Comparison of ENCODE assay signal across 8 cellular contexts in the genomic region with DNA sequence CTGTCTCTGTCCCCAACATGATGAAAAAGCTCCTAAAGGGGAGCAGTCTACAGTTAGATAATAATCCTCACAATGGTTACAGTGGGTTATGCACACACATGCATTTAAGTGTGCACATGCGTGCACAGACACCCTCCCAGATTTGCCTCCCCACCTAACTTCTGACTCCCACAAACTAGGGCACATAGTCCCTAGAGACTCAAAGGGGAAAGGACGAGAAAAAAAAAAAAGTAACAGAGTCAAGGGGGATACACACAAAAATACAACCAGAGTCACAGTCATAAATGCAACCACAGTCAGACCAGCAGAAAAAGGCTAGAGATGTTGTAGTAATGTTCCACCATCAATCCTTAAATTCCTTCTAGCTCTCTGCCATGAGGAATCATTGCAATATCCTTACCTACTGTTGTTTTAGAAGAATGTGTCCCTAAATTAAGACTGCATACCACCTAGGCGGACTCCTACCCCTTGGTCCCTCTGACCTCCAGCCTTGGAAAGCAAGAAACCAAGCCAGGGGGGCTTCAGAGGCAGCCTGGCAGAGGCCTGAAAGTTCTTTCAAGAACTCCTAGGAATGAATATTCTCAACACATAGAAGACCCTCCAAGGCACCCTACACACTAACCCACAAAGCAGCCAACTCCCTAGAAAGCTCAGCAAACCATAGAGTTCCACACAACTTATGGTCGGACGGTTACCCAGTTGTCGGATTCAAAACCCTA. TPM values are rescaled to one million over a fixed set of nuclear protein-coding genes. Genes with fewer than 3 reads are reported as not detected.
DNase-seq lines count a peak whose midpoint lies in the region; ATAC-seq, FAIRE-seq and TF ChIP-seq lines count a peak whose summit lies in the region.

No MANE protein-coding gene starts in this region.

- H3K9ac ChIP-seq in OCI-LY3 (ENCODE audit: low read length), result peak overlapping the region; percentile 96

- peak overlapping the region; percentile 97 for H3K27ac Mint-ChIP-seq in endothelial cell (ENCODE audit: unreplicated experiment)

- H3K36me3 ChIP-seq in OCI-LY3 (replicated peaks; ENCODE audit: low read depth, low read length), result peaks cover 66% of the 10 kb centered on the region
- peaks cover 39% of the 10 kb centered on the region for H3K36me3 ChIP-seq in neuron (ENCODE audit: insufficient read depth, low read length)

- H3K9me3 ChIP-seq in OCI-LY3 (ENCODE audit: insufficient read depth, low read length), result no peaks in the 10 kb centered on the region
- no peaks in the 10 kb centered on the region for H3K9me3 ChIP-seq in neuron (ENCODE audit: low read length)

- TF ChIP-seq CTCF in C4-2B (conservative IDR thresholded peaks at IDR 0.05) (no peak), OCI-LY3 (IDR thresholded peaks at IDR 0.05; ENCODE audit: low read depth, low read length) (no peak), endothelial cell (IDR thresholded peaks at IDR 0.05; ENCODE audit: unreplicated experiment) (no peak)

- peaks cover 42% of the 10 kb centered on the region for H3K4me1 ChIP-seq in OCI-LY3 (ENCODE audit: low read length)
- H3K4me1 ChIP-seq in neuron (ENCODE audit: insufficient read depth, low read length), result peaks cover 29% of the 10 kb centered on the region

- H3K27ac ChIP-seq in C4-2B (peak overlapping the region; percentile 83), OCI-LY3 (ENCODE audit: low read length) (peak overlapping the region; percentile 91)

- H3K27me3 Mint-ChIP-seq in endothelial cell (ENCODE audit: unreplicated experiment), result peaks cover 17% of the 10 kb centered on the region

- no peaks in the 10 kb centered on the region for H3K9me3 Mint-ChIP-seq in endothelial cell (ENCODE audit: unreplicated experiment)

- H2AFZ ChIP-seq in OCI-LY3 (ENCODE audit: low read depth, low read length) (no peak overlapping the region), neuron (ENCODE audit: low read depth, low read length) (no peak overlapping the region)

- ATAC-seq in HG03159 (IDR thresholded peaks at IDR 0.05; ENCODE audit: unreplicated experiment) (no peak), GM18909 (IDR thresholded peaks at IDR 0.05; ENCODE audit: poor library complexity, unreplicated experiment) (no peak)

- DNase-seq in endothelial cell (ENCODE audit: low spot score), result no peak
- DNase-seq in NCI-H748 (lab: John Stamatoyannopoulos, UW; ENCODE audit: unreplicated experiment), result no peak
- no peak for DNase-seq in GM19239 (ENCODE audit: insufficient read length, low spot score)

- no peak for FAIRE-seq in GM19239 (lab: Jason Lieb, UNC)

- H3K79me2 ChIP-seq in OCI-LY3 (ENCODE audit: low read length), result peaks cover 78% of the 10 kb centered on the region

- H3K4me2 ChIP-seq in OCI-LY3 (ENCODE audit: low read length), result peak overlapping the region; percentile 94

- peak overlapping the region; percentile 100 for H3K4me3 Mint-ChIP-seq in endothelial cell (ENCODE audit: unreplicated experiment)

- H3K27me3 ChIP-seq in OCI-LY3 (ENCODE audit: low read depth, low read length) (no peaks in the 10 kb centered on the region), neuron (ENCODE audit: insufficient read depth, low read length) (no peaks in the 10 kb centered on the region)

- peaks cover 42% of the 10 kb centered on the region for H4K20me1 ChIP-seq in OCI-LY3 (ENCODE audit: insufficient read depth, low read length)

- H3K4me3 ChIP-seq in OCI-LY3 (ENCODE audit: low read length) (peak overlapping the region; percentile 89), neuron (ENCODE audit: low read length) (peak overlapping the region; percentile 76)

- peaks cover 28% of the 10 kb centered on the region for H3K36me3 Mint-ChIP-seq in endothelial cell (ENCODE audit: low read depth, unreplicated experiment)

- peaks cover 53% of the 10 kb centered on the region for H3K4me1 Mint-ChIP-seq in endothelial cell (ENCODE audit: unreplicated experiment)

RNA-seq across cellular contexts. Expression of gene CRTC2, which starts 1.3 kb away (rescaled TPM):
- total RNA-seq in endothelial cell (ENCODE audit: unreplicated experiment), result 69.9 TPM

RNA-seq across cellular contexts. Expression of gene SLC39A1, which starts 6.2 kb away (rescaled TPM):
- total RNA-seq in endothelial cell (ENCODE audit: unreplicated experiment), result 136 TPM

RNA-seq across cellular contexts. Expression of gene CREB3L4, which starts 10.5 kb away (rescaled TPM):
- 13.2 TPM for total RNA-seq in endothelial cell (ENCODE audit: unreplicated experiment)

RNA-seq across cellular contexts. Expression of gene DENND4B, which starts 10.6 kb away (rescaled TPM):
- total RNA-seq in endothelial cell (ENCODE audit: unreplicated experiment), result 53.1 TPM

RNA-seq across cellular contexts. Expression of gene JTB, which starts 20.3 kb away (rescaled TPM):
- total RNA-seq in endothelial cell (ENCODE audit: unreplicated experiment), result 58.7 TPM
